ENCODE assay signal across 8 cellular contexts in the genomic region with DNA sequence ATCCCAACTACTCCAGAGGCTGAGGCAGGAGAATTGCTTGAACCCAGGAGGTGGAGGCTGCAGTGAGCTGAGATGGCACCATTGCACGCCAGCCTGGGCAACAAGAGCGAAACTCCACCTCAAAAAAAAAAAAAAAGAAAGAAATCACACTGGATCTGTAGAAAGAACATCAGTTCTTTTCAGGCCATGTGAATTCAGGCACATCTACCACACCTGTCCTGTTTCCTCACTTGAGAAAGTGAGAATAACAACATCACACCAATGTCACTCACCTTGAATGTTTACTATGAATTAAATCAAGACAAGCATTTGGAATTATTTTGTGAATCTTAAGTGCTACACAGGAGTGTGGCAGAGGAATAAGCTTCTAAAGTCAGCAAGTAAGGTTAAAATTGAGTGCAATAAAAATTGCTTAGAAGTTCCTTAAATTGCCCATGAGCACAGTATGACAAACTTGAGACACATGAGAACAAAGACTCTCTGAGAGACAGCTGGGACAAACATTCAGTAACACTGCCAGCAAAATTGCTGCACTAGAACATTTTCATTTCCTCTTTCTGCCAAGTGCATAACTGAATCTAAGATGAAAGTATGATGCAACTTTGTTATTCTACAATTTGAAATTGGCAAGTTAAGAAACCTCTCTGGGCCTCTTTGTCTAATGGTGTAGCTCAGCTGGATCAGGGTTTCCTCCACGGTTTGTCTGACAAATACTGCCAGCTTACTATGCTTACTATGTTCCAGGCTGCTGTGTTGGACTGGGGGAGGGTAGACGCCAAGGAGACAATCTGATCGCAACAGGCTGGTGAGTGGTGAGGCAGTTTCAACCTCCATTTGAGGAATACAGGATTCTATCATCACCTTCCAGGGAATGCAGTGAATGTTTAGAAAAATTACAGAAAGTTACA. TPM values are rescaled to one million over a fixed set of nuclear protein-coding genes. Genes with fewer than 3 reads are reported as not detected.
DNase-seq lines count a peak whose midpoint lies in the region; ATAC-seq and TF ChIP-seq lines count a peak whose summit lies in the region.

No MANE protein-coding gene starts in this region.

- WGBS in adrenal gland, 4 donors, result 62 to 74% (median 64%) methylated on average over 5 of the region's 5 CpGs
- 39% methylated on average over 5 of the region's 5 CpGs for WGBS in right cardiac atrium
- WGBS in smooth muscle cell (ENCODE audit: low lambda C conversion rate), result 73% methylated on average over 5 of the region's 5 CpGs

- DNase-seq in PC-9 (peak in 1 of 2 experiments; percentile 55), adrenal gland (peak in 5 of 7 donors; percentile 19 to 70 (median 42)), right cardiac atrium (peak; percentile 33 to 77 (median 68)), smooth muscle cell (lab: John Stamatoyannopoulos, UW; ENCODE audit: unreplicated experiment) (no peak), SHP77 treated with DMSO at 0.1 percent for 48 hours (lab: John Stamatoyannopoulos, UW) (no peak)

- H3K36me3 ChIP-seq in PC-9 (ENCODE audit: low read depth) (no peaks in the 10 kb centered on the region), adrenal gland (replicated peaks in 1 of 2) (no peaks in the 10 kb centered on the region), smooth muscle cell (ENCODE audit: low read depth) (no peaks in the 10 kb centered on the region)

- H2AFZ ChIP-seq in PC-9 (peak overlapping the region; percentile 96), smooth muscle cell (ENCODE audit: low read depth) (no peak overlapping the region)

- H4K20me1 ChIP-seq in PC-9 (ENCODE audit: insufficient read depth), result no peaks in the 10 kb centered on the region
- peaks cover 19% of the 10 kb centered on the region for H4K20me1 ChIP-seq in smooth muscle cell (ENCODE audit: low read depth)

- TF ChIP-seq POLR2A in adrenal gland (IDR thresholded peaks at IDR 0.05), result no peak

- ATAC-seq in GM19043 (IDR thresholded peaks at IDR 0.05; ENCODE audit: low read depth, unreplicated experiment) (peak; percentile 44), HG03159 (IDR thresholded peaks at IDR 0.05; ENCODE audit: unreplicated experiment) (peak; percentile 52), right cardiac atrium (peak; percentile 47 to 68)

- peaks cover 28% of the 10 kb centered on the region for H3F3A ChIP-seq in PC-9 (ENCODE audit: insufficient read depth, low read depth)
- no peaks in the 10 kb centered on the region for H3F3A ChIP-seq in smooth muscle cell (ENCODE audit: low read depth)

- H3K4me1 ChIP-seq in PC-9 (replicated peaks; ENCODE audit: insufficient read depth) (peaks cover 36% of the 10 kb centered on the region), adrenal gland (replicated peaks in 1 of 2) (peaks cover 14 to 40% of the 10 kb centered on the region in 2 donors), right cardiac atrium (ENCODE audit: control insufficient read depth, insufficient read depth, low read length) (no peaks in the 10 kb centered on the region), smooth muscle cell (ENCODE audit: low read depth) (peaks cover 19% of the 10 kb centered on the region)

- H3K79me2 ChIP-seq in PC-9 (ENCODE audit: low read depth) (peaks cover 42% of the 10 kb centered on the region), smooth muscle cell (ENCODE audit: low read depth) (peaks cover 30% of the 10 kb centered on the region)

- H3K4me2 ChIP-seq in PC-9, result peak overlapping the region; percentile 81
- H3K4me2 ChIP-seq in smooth muscle cell, result peak overlapping the region; percentile 96

- no TSS peak for BruUV-seq in PC-9 (replicated peaks; lab: Mats Ljungman, UMichigan)

- POLR2A ChIA-PET in PC-9 (lab: Charles Lee; ENCODE audit: unreplicated experiment), result no interaction called here

- TF ChIP-seq CTCF in C4-2B (conservative IDR thresholded peaks at IDR 0.05) (no peak), PC-9 (conservative IDR thresholded peaks at IDR 0.05) (no peak), adrenal gland (IDR thresholded peaks at IDR 0.05) (no peak), smooth muscle cell (IDR thresholded peaks at IDR 0.05; ENCODE audit: borderline replicate concordance, insufficient read depth, poor library complexity, severe bottlenecking) (no peak)

- peak overlapping the region; percentile 3 for H3K9ac ChIP-seq in smooth muscle cell (ENCODE audit: low read depth)

- H3K4me3 ChIP-seq in PC-9 (peak overlapping the region; percentile 83; the same call in 1 of the 2 replicates), adrenal gland (peak overlapping the region in 1 of 4 donors; percentile 97), right cardiac atrium (ENCODE audit: low read length) (peak overlapping the region; percentile 78), smooth muscle cell (peak overlapping the region; percentile 89)

- H3K27me3 ChIP-seq in PC-9 (ENCODE audit: insufficient read depth, low read depth) (no peaks in the 10 kb centered on the region), adrenal gland (no peaks in the 10 kb centered on the region), right cardiac atrium (ENCODE audit: control insufficient read depth, insufficient read depth) (no peaks in the 10 kb centered on the region), smooth muscle cell (ENCODE audit: low read depth) (no peaks in the 10 kb centered on the region)

- H3K27ac ChIP-seq in C4-2B (peak overlapping the region; percentile 87), PC-9 (peak overlapping the region; percentile 69), adrenal gland (peak overlapping the region; percentile 24 to 94 (median 91)), right cardiac atrium (ENCODE audit: low read length) (peak overlapping the region; percentile 89), smooth muscle cell (ENCODE audit: low read depth) (peak overlapping the region; percentile 86)

- intact Hi-C loops in PC-9 (cut with micrococcal nuclease; ENCODE audit: unreplicated experiment), result no loop called here
- intact Hi-C loops in adrenal gland (cut with DNase I), result no loop called here
- intact Hi-C loops in right cardiac atrium (cut with DNase I), result no loop called here

- no peaks in the 10 kb centered on the region for H3K9me2 ChIP-seq in PC-9 (ENCODE audit: insufficient read depth)

- no peaks in the 10 kb centered on the region for H3K9me3 ChIP-seq in PC-9 (ENCODE audit: insufficient read depth, low read depth)
- no peaks in the 10 kb centered on the region for H3K9me3 ChIP-seq in adrenal gland (replicated peaks in 1 of 3)
- no peaks in the 10 kb centered on the region for H3K9me3 ChIP-seq in right cardiac atrium (ENCODE audit: control insufficient read depth, low read length)
- H3K9me3 ChIP-seq in smooth muscle cell (replicated peaks; ENCODE audit: low read depth), result no peaks in the 10 kb centered on the region

- CTCF ChIA-PET in PC-9 (lab: Charles Lee), result no interaction called here

RNA-seq across cellular contexts. Expression of a gene that starts 1.9 kb away (rescaled TPM):
- 11.0 and 13.8 TPM in 2 replicates for total RNA-seq in PC-9 (2021)
- total RNA-seq in adrenal gland, result 10 to 100 TPM; 15.4 to 33.1 (median 18.6) TPM
- polyA plus RNA-seq in adrenal gland, result 10 to 100 TPM in 1 of 3 donors, 1 to 10 TPM in 2; 3.6 to 11.3 (median 3.8) TPM
- total RNA-seq in right cardiac atrium, result 10 to 100 TPM in 3 of 4 donors, 1 to 10 TPM in 1; 10.0 to 11.7 (median 11.4) TPM
- polyA plus RNA-seq in right cardiac atrium, result 3.2 TPM
- total RNA-seq in smooth muscle cell, result 52.4 and 54.0 TPM in 2 replicates
- polyA plus RNA-seq in smooth muscle cell, result 9.9 and 11.1 TPM in 2 replicates

Comparison
In these comparisons a context has a peak if more than half of its experiments do, and no peak if none do; other contexts are left out.
1. DNase-seq: peak in adrenal gland (5 of 7) and right cardiac atrium (3 of 3); none in smooth muscle cell (single experiment) and SHP77 treated with DMSO at 0.1 percent for 48 hours (single experiment).
2. Peak in every context shown above with its lines, with median percentiles within 50 percentile points of each other: H3K27ac ChIP-seq and ATAC-seq.